21 cellular contexts compared by ENCODE assay signal in the genomic region with DNA sequence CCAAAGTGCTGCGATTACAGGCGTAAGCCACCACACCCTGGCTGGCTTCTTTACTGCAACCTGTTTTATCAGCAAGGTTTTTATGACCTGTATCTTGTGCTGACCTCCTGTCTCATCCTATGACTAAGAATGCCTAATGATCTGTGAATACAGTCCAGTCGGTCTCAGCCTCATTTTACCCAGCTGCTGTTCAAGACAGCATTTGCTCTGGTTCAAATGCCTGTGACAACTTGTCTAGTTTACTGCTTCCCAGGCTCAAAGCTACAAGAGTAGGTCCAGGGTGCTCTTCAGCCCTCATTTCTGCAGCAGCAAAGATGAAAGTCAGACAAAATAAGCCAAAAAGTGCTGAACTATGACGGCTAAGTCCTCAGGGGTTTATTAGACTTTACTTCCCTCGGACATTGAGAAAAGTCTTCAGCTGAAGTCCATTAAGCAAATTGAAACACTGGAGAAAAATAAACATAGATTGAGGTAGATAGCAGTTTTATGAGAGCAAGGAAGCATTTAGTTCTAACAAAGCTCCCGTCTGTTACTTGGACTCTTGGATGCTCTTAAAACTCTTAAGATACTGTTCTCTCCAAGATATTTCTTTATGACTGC. TPM values are rescaled to one million over a fixed set of nuclear protein-coding genes. Genes with fewer than 3 reads are reported as not detected.
DNase-seq lines count a peak whose midpoint lies in the region; ATAC-seq and TF ChIP-seq lines count a peak whose summit lies in the region.
"Had no signal": no experiment of that assay in that cellular context is flagged by ENCODE, and none has a peak within 500 bp of the region (broad histone marks: within the 10 kb centered on the region; RNA-seq: fewer than 3 reads in every experiment).

No MANE protein-coding gene starts in this region.

- TF ChIP-seq POLR2A in prostate gland (IDR thresholded peaks at IDR 0.05), result no peak

- in situ Hi-C loops in Caki2 (cut with HindIII; ENCODE audit: low pct_unique_long_range_greater_than_20kb, low sequenced_read_pairs), result no loop called here

- peaks cover 7% of the 10 kb centered on the region for H3K4me1 ChIP-seq in mesodermal cell (ENCODE audit: control insufficient read depth, insufficient read depth, low read length, poor library complexity, severe bottlenecking)
- H3K4me1 ChIP-seq in lower lobe of right lung, result no peaks in the 10 kb centered on the region
- no peaks in the 10 kb centered on the region for H3K4me1 ChIP-seq in prostate gland (replicated peaks)
- H3K4me1 ChIP-seq: Peyer's patch had no signal

- ATAC-seq in GM19351 (IDR thresholded peaks at IDR 0.05; ENCODE audit: unreplicated experiment) (no peak), HG02678 (IDR thresholded peaks at IDR 0.05; ENCODE audit: unreplicated experiment) (no peak), lower lobe of right lung (no peak)
- ATAC-seq: HCT116, HepG2 had no signal

- H3K36me3 ChIP-seq in mesodermal cell (ENCODE audit: control insufficient read depth, insufficient read depth, low read length) (no peaks in the 10 kb centered on the region), lower lobe of right lung (no peaks in the 10 kb centered on the region), prostate gland (no peaks in the 10 kb centered on the region)
- H3K36me3 ChIP-seq: BE2C, Peyer's patch had no signal

- H3K9me3 ChIP-seq in mesodermal cell (ENCODE audit: control insufficient read depth, low read length) (peaks cover 4% of the 10 kb centered on the region), lower lobe of right lung (no peaks in the 10 kb centered on the region), prostate gland (no peaks in the 10 kb centered on the region)
- H3K9me3 ChIP-seq: BE2C, Peyer's patch had no signal

- DNase-seq in Caki2 (ENCODE audit: low read depth), result peak; percentile 63
- peak; percentile 12 for DNase-seq in HT-29 (ENCODE audit: low spot score)
- no peak for DNase-seq in lower lobe of right lung
- no peak for DNase-seq in prostate gland (ENCODE audit: low spot score)
- DNase-seq: BE2C; CD8-positive, alpha-beta memory T cell; EL; NCI-H1930; NCI-H2171 treated with DMSO at 0.1 percent for 48 hours; NCI-H510A; NCI-H82; Peyer's patch; SHP77 treated with DMSO at 0.1 percent for 48 hours; SW 1271 had no signal

- 85 to 90% methylated on average over 5 of the region's 6 CpGs for WGBS in mesodermal cell (ENCODE audit: insufficient coverage in 2 of 2), 2 experiments
- WGBS in prostate gland, result 29% methylated on average over 6 of the region's 6 CpGs

- intact Hi-C loops in lower lobe of right lung (cut with DNase I) (no loop called here), prostate gland (cut with DNase I) (no loop called here)

- H3K4me3 ChIP-seq in mesodermal cell (ENCODE audit: extremely low read depth, insufficient read depth, low read length, poor library complexity, severe bottlenecking) (no peak overlapping the region), lower lobe of right lung (no peak overlapping the region), prostate gland (no peak overlapping the region)
- H3K4me3 ChIP-seq: Peyer's patch had no signal

- H3K27me3 ChIP-seq in lower lobe of right lung (ENCODE audit: low read depth) (peaks cover 8% of the 10 kb centered on the region), prostate gland (replicated peaks; ENCODE audit: insufficient read depth) (peaks cover 5% of the 10 kb centered on the region)
- H3K27me3 ChIP-seq: BE2C, Peyer's patch had no signal

- no peak for TF ChIP-seq CTCF in VCaP (conservative IDR thresholded peaks at IDR 0.05)
- no peak for TF ChIP-seq CTCF in lower lobe of right lung (IDR thresholded peaks at IDR 0.05)
- TF ChIP-seq CTCF in prostate gland (IDR thresholded peaks at IDR 0.05), result no peak

- H3K27ac ChIP-seq in VCaP (peak overlapping the region; percentile 58), mesodermal cell (ENCODE audit: low read depth, low read length, severe bottlenecking) (peak overlapping the region; percentile 42), lower lobe of right lung (no peak overlapping the region), prostate gland (no peak overlapping the region)
- H3K27ac ChIP-seq: KMS-11, Peyer's patch had no signal

RNA-seq across cellular contexts. Expression of a gene that starts 12.5 kb away (rescaled TPM):
- total RNA-seq in Caki2 (2014; rRNA removed; shearing (Covaris generic); ENCODE audit: low replicate concordance), result not detected in 2 replicates
- not detected in 2 replicates for total RNA-seq in HT-29 (2014; rRNA removed; shearing (Covaris generic))
- polyA plus RNA-seq in mesodermal cell (2013, experiment 1 of 2), result not detected
- not detected for polyA plus RNA-seq in mesodermal cell (2013, experiment 2 of 2)
- total RNA-seq in lower lobe of right lung, result not detected
- total RNA-seq in prostate gland, result 1 to 10 TPM in 1 of 2 donors, not detected in 1; 9.5 TPM
- total RNA-seq: CD8-positive, alpha-beta memory T cell; HepG2; Peyer's patch had no signal
- polyA plus RNA-seq: CD8-positive, alpha-beta memory T cell; HepG2 had no signal

Comparison
In these comparisons a context has a peak if more than half of its experiments do, and no peak if none do; other contexts are left out.
1. DNase-seq: peak in Caki2 (single experiment) and HT-29 (single experiment); none in lower lobe of right lung (single experiment) and prostate gland (single experiment).
2. H3K27ac ChIP-seq: peak in VCaP (single experiment) and mesodermal cell (single experiment); none in lower lobe of right lung (single experiment) and prostate gland (0 of 2).